ENCODE assay signal across 8 cellular contexts in the genomic region with DNA sequence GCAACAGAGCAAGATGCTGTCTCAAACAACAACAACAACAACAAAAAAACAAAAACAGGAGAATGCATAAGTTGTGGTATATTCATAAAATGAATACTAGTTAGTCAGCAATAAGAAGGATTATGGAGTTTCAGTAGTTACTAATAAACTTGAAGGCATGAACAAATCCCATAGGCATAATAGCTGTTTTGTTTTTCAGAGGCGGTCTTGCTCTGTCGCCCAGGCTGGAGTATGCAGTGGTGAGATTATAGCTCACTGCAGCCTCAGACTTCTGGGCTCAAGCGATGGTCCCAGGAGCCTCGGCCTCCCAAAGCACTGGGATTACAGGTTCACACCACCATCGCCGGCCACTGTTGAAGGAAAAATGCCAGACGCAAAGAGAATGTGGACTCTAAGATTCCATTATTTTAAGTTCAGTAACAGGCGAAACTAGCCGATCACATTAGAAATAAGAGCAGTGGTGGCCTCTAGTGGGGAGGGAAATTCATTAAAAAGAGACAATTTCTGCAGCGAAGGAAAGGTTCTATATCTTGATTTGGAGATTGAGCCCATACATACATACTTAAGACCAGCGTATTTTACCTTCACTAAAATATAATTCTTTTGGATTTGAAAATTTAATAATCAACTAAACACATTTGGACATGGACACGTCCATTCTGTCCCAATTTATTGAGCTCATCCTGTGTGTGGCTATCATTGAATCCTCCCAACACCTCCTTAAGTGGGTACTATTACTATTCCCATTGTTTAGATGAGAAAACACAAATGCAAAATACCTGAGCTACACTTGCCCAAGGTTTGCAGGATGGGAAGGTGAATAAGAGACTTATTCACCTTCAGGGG. TPM values are rescaled to one million over a fixed set of nuclear protein-coding genes. Genes with fewer than 3 reads are reported as not detected.
DNase-seq lines count a peak whose midpoint lies in the region; ATAC-seq, FAIRE-seq and TF ChIP-seq lines count a peak whose summit lies in the region.

No MANE protein-coding gene starts in this region.

- WGBS in right cardiac atrium: 16% methylated on average over 12 of the region's 12 CpGs

- no peak for FAIRE-seq in astrocyte (lab: Jason Lieb, UNC)

- no peaks in the 10 kb centered on the region for H4K20me1 ChIP-seq in astrocyte (ENCODE audit: insufficient read depth, low read length)

- no peaks in the 10 kb centered on the region for H3K27me3 Mint-ChIP-seq in astrocyte (ENCODE audit: low read depth, unreplicated experiment)

- H3K36me3 ChIP-seq in astrocyte (ENCODE audit: insufficient read depth, low read length): no peaks in the 10 kb centered on the region

- peak; percentile 40 to 48 for ATAC-seq in right cardiac atrium
- ATAC-seq in GM21447 (IDR thresholded peaks at IDR 0.05; ENCODE audit: unreplicated experiment): no peak
- no peak for ATAC-seq in GM19035 (IDR thresholded peaks at IDR 0.05; ENCODE audit: unreplicated experiment)

- peak overlapping the region; percentile 36 for H3K4me3 ChIP-seq in Jurkat, Clone E6-1 (ENCODE audit: low read length)
- H3K4me3 ChIP-seq in astrocyte (ENCODE audit: insufficient read depth, low read depth, low read length) (no peak overlapping the region), right cardiac atrium (ENCODE audit: low read length) (peak overlapping the region; percentile 33), retinal pigment epithelial cell (ENCODE audit: low read length) (peak overlapping the region; percentile 24)

- H2AFZ ChIP-seq in astrocyte (ENCODE audit: low read depth, low read length): peak overlapping the region; percentile 11

- no peaks in the 10 kb centered on the region for H3K4me1 Mint-ChIP-seq in astrocyte (ENCODE audit: low read depth, unreplicated experiment)

- no peaks in the 10 kb centered on the region for H3K9me3 Mint-ChIP-seq in astrocyte (ENCODE audit: unreplicated experiment)

- intact Hi-C loops in right cardiac atrium (cut with DNase I): loop anchor here in 2 of 4 donors (5.0 to 10.0 kb wide), 2 partner anchors 358 to 360 kb away; no protein-coding TSS in a partner anchor

- H3K36me3 Mint-ChIP-seq in astrocyte (ENCODE audit: low read depth, unreplicated experiment): no peaks in the 10 kb centered on the region

- no peak overlapping the region for H3K4me3 Mint-ChIP-seq in astrocyte (ENCODE audit: unreplicated experiment)

- no peak overlapping the region for H3K27ac Mint-ChIP-seq in astrocyte (ENCODE audit: unreplicated experiment)

- no peak overlapping the region for H3K9ac ChIP-seq in astrocyte (ENCODE audit: low read length)

- no peaks in the 10 kb centered on the region for H3K79me2 ChIP-seq in astrocyte (ENCODE audit: insufficient read depth, low read length)

- H3K4me1 ChIP-seq in astrocyte (ENCODE audit: insufficient read depth, low read length) (no peaks in the 10 kb centered on the region), right cardiac atrium (ENCODE audit: control insufficient read depth, insufficient read depth, low read length) (no peaks in the 10 kb centered on the region)

- no peaks in the 10 kb centered on the region for H3K9me3 ChIP-seq in astrocyte (ENCODE audit: insufficient read depth, low read depth, low read length)
- no peaks in the 10 kb centered on the region for H3K9me3 ChIP-seq in right cardiac atrium (ENCODE audit: control insufficient read depth, low read length)

- peak overlapping the region; percentile 87 for H3K4me2 ChIP-seq in astrocyte (ENCODE audit: low read length)

- H3K27me3 ChIP-seq in astrocyte (ENCODE audit: insufficient read depth, low read length) (no peaks in the 10 kb centered on the region), right cardiac atrium (ENCODE audit: control insufficient read depth, insufficient read depth) (no peaks in the 10 kb centered on the region)

- DNase-seq in GM10266 (ENCODE audit: extremely low spot score): peak; percentile 51
- DNase-seq in Jurkat, Clone E6-1 (ENCODE audit: low read depth, low spot score): peak; percentile 56
- DNase-seq in SK-N-DZ (ENCODE audit: low spot score): peak; percentile 64
- DNase-seq in astrocyte (ENCODE audit: low read depth): peak; percentile 30
- peak in 1 of 3 donors; percentile 51 for DNase-seq in right cardiac atrium
- no peak for DNase-seq in retinal pigment epithelial cell (ENCODE audit: low read depth)

- TF ChIP-seq CTCF in GM10266 (IDR thresholded peaks at IDR 0.05; ENCODE audit: control insufficient read depth, insufficient read depth, low read depth, missing control alignments): peak; percentile 76
- peak; percentile 71 for TF ChIP-seq CTCF in astrocyte (IDR thresholded peaks at IDR 0.05; ENCODE audit: insufficient read depth, low read depth, low read length)
- TF ChIP-seq CTCF in retinal pigment epithelial cell (conservative IDR thresholded peaks at IDR 0.05; ENCODE audit: low read depth, low read length): peak; percentile 59

- no peak overlapping the region for H3K27ac ChIP-seq in astrocyte (ENCODE audit: low read depth, low read length)
- H3K27ac ChIP-seq in right cardiac atrium (ENCODE audit: low read length): peak overlapping the region; percentile 91

RNA-seq across cellular contexts. Expression of gene HDAC11, which starts 27.4 kb away (rescaled TPM):
- 8.9 TPM for polyA plus RNA-seq in Jurkat, Clone E6-1 (2012; ENCODE audit: insufficient read depth, insufficient read length)
- 11.6 and 11.8 TPM in 2 replicates for polyA plus RNA-seq in SK-N-DZ (2014; cell fraction: cytosol; rRNA removed)
- 5.2 and 6.3 TPM in 2 replicates for polyA plus RNA-seq in SK-N-DZ (2014; cell fraction: nucleus; rRNA removed)
- 8.6 and 9.5 TPM in 2 replicates for total RNA-seq in astrocyte
- total RNA-seq in right cardiac atrium: 10 to 100 TPM; 35.2 to 43.2 (median 40.0) TPM
- polyA plus RNA-seq in right cardiac atrium: 51.3 TPM

RNA-seq across cellular contexts. Expression of gene NUP210, which starts 32.6 kb away (rescaled TPM):
- polyA plus RNA-seq in Jurkat, Clone E6-1 (2012; ENCODE audit: insufficient read depth, insufficient read length): 24.5 TPM
- polyA plus RNA-seq in SK-N-DZ (2014; cell fraction: cytosol; rRNA removed): 56.4 and 61.5 TPM in 2 replicates
- polyA plus RNA-seq in SK-N-DZ (2014; cell fraction: nucleus; rRNA removed): 60.0 and 87.4 TPM in 2 replicates
- total RNA-seq in astrocyte (0.36 and 1.2 TPM in 2 replicates), right cardiac atrium (1 to 10 TPM; 2.4 to 5.9 (median 4.4) TPM)
- polyA plus RNA-seq in right cardiac atrium: 2.0 TPM

Comparison
In these comparisons a context has a peak if more than half of its experiments do, and no peak if none do; other contexts are left out.
1. ATAC-seq: peak in right cardiac atrium (2 of 2); none in GM21447 (single experiment) and GM19035 (single experiment).
2. Peak in every context shown above with its lines, with median percentiles within 50 percentile points of each other: CTCF ChIP-seq.